In genomic region chr11:129808241-129808640, GRCh38 we compare ENCODE assay signal across 7 cellular contexts. TPM values are rescaled to one million over a fixed set of nuclear protein-coding genes. Genes with fewer than 3 reads are reported as not detected.
"Had no signal": no experiment of that assay in that cellular context is flagged by ENCODE, and none has a peak within 500 bp of the region (broad histone marks: within the 10 kb centered on the region; RNA-seq: fewer than 3 reads in every experiment).

No MANE protein-coding gene starts in this region.

RNA-seq across cellular contexts. Expression of gene TMEM45B, which starts 7.4 kb away (rescaled TPM):
- total RNA-seq: OCI-LY7, Right ventricle myocardium inferior, Right ventricle myocardium superior, RPMI7951, SJCRH30, SJSA1, SK-MEL-5 had no signal
